Comparison of ENCODE assay signal across 24 cellular contexts in the genomic region with DNA sequence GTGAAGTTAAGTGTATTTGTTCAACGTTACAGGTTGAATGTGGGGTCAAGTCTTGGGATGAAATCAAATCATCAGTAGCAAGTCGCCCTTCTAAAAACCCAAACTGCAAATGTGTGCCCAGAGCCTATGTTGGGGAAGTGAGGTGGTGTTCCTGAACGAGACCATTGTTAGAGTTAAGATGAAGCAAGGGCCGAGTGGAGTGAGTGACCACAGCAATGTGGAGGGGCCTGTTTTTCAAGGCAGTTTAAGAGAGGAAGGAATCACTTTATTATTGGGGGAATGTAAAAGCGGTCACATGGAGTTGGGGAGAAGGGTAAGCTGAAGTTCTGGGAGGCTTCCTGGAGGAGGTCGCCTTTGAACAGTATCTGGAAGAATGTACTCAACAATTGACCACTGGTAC.
A peak's percentile ranks its signal among the peaks of the same experiment; 100 is the strongest.
DNase-seq lines count a peak whose midpoint lies in the region; ATAC-seq, FAIRE-seq and TF ChIP-seq lines count a peak whose summit lies in the region.
"Had no signal": no experiment of that assay in that cellular context is flagged by ENCODE, and none has a peak within 500 bp of the region (broad histone marks: within the 10 kb centered on the region; RNA-seq: fewer than 3 reads in every experiment).

No MANE protein-coding gene starts in this region.

- H3K4ac ChIP-seq in H1 (replicated peaks; ENCODE audit: insufficient read length, low read depth, low read length) (no peak overlapping the region), trophoblast cell (ENCODE audit: low read depth, low read length) (no peak overlapping the region)

- H3K9ac ChIP-seq in H1 (replicated peaks in 1 of 4; ENCODE audit: extremely low read depth in 1 of 4, low read depth in 3 of 4, low read length in 3 of 4) (no peak overlapping the region), trophoblast cell (ENCODE audit: low read length) (no peak overlapping the region)
- H3K9ac ChIP-seq: BLaER1 had no signal

- H2AFZ ChIP-seq in GM23338 (0 out of 2 replicates have a peak overlapping the region, but pooled peaks have one; percentile 66), H1 (ENCODE audit: low read length) (no peak overlapping the region), trophoblast cell (ENCODE audit: insufficient read depth, low read length, poor library complexity) (no peak overlapping the region)

- no peak overlapping the region for H2AK5ac ChIP-seq in H1 (ENCODE audit: low read depth, low read length)
- H2AK5ac ChIP-seq in trophoblast cell (ENCODE audit: low read length), result no peak overlapping the region

- no peaks in the 10 kb centered on the region for H3K36me3 Mint-ChIP-seq in GM23338 (ENCODE audit: low read depth)
- H3K36me3 Mint-ChIP-seq: CD14-positive monocyte; CD4-positive, alpha-beta memory T cell; CD4-positive, CD25-positive, alpha-beta regulatory T cell; CD8-positive, alpha-beta memory T cell had no signal

- H3K4me1 ChIP-seq in BE2C (no peaks in the 10 kb centered on the region), GM23338 (ENCODE audit: insufficient read depth) (peaks cover 24% of the 10 kb centered on the region), H1 (replicated peaks in 1 of 4; ENCODE audit: control insufficient read depth in 3 of 4, insufficient read depth in 4 of 4, low read length in 3 of 4) (peaks cover 9 to 16% (median 14%) of the 10 kb centered on the region in 4 experiments), trophoblast cell (ENCODE audit: control insufficient read depth in 1 of 2, insufficient read depth in 2 of 2, low read length in 2 of 2) (peaks cover 23 to 29% of the 10 kb centered on the region in 2 experiments)
- H3K4me1 ChIP-seq: BLaER1 had no signal

- H3K9me3 Mint-ChIP-seq in GM23338, result peaks cover 5% of the 10 kb centered on the region; the same call in 2 of the 3 replicates

- no peak overlapping the region for H4K8ac ChIP-seq in H1 (ENCODE audit: extremely low read depth, insufficient read depth, low read length)
- H4K8ac ChIP-seq in trophoblast cell (ENCODE audit: low read depth, low read length), result no peak overlapping the region

- no peaks in the 10 kb centered on the region for H3K36me3 ChIP-seq in BE2C
- H3K36me3 ChIP-seq in GM23338 (ENCODE audit: insufficient read depth), result no peaks in the 10 kb centered on the region
- no peaks in the 10 kb centered on the region for H3K36me3 ChIP-seq in H1 (ENCODE audit: control insufficient read depth in 2 of 4, insufficient read depth in 4 of 4, low read length in 3 of 4)
- H3K36me3 ChIP-seq in trophoblast cell (ENCODE audit: control insufficient read depth in 1 of 2, insufficient read depth in 2 of 2, low read length in 2 of 2), result no peaks in the 10 kb centered on the region
- H3K36me3 ChIP-seq: BLaER1 had no signal

- 0 out of 2 replicates have a peak, but pooled peaks cover 22% of the 10 kb centered on the region for H3K9me2 ChIP-seq in GM23338 (ENCODE audit: insufficient read depth)

- H4K91ac ChIP-seq in H1 (replicated peaks; ENCODE audit: insufficient read length, low read length) (no peak overlapping the region), trophoblast cell (ENCODE audit: low read depth, low read length) (peak overlapping the region; percentile 76)

- H2BK20ac ChIP-seq in H1 (ENCODE audit: low read length), result no peak overlapping the region

- H3K56ac ChIP-seq in H1 (replicated peaks; ENCODE audit: insufficient read length, low read depth, low read length), result no peak overlapping the region

- no peak overlapping the region for H3K27ac Mint-ChIP-seq in GM23338
- H3K27ac Mint-ChIP-seq: B cell; CD14-positive monocyte; CD4-positive, alpha-beta memory T cell; CD4-positive, CD25-positive, alpha-beta regulatory T cell; CD8-positive, alpha-beta memory T cell had no signal

- 0 out of 2 replicates have a peak overlapping the region, but pooled peaks have one; percentile 1 for H2BK15ac ChIP-seq in H1 (ENCODE audit: low read length)

- peak; percentile 86 for DNase-seq in BE2C
- DNase-seq in GM23338 (ENCODE audit: low spot score), result no peak
- DNase-seq in H1 (ENCODE audit: low read depth in 1 of 2, low spot score in 2 of 2), result no peak
- DNase-seq in trophoblast cell, result peak; percentile 59 to 70
- no peak for DNase-seq in EL
- DNase-seq in OCI-M1 (lab: John Stamatoyannopoulos, UW), result no peak
- no peak for DNase-seq in midbrain (lab: John Stamatoyannopoulos, UW)
- DNase-seq: AML-193; C1 segment of cervical spinal cord; CD4-positive, alpha-beta memory T cell; CD4-positive, CD25-positive, alpha-beta regulatory T cell; CD8-positive, alpha-beta memory T cell; COR-L47; DMS79 treated with DMSO at 0.1 percent for 48 hours; GDM1 had no signal

- no peak overlapping the region for H3K4me2 ChIP-seq in GM23338
- H3K4me2 ChIP-seq in H1 (ENCODE audit: insufficient read depth in 1 of 2, low read depth in 2 of 2, low read length in 2 of 2), result no peak overlapping the region
- no peak overlapping the region for H3K4me2 ChIP-seq in trophoblast cell (ENCODE audit: low read length)
- H3K4me2 ChIP-seq: A549, BLaER1 had no signal

- no peak overlapping the region for H2BK120ac ChIP-seq in H1 (replicated peaks; ENCODE audit: low read depth, low read length)
- peak overlapping the region; percentile 85 for H2BK120ac ChIP-seq in trophoblast cell (ENCODE audit: insufficient read depth, low read length, poor library complexity)

- peaks cover 26% of the 10 kb centered on the region for H3K27me3 ChIP-seq in BE2C
- no peaks in the 10 kb centered on the region for H3K27me3 ChIP-seq in GM23338 (ENCODE audit: insufficient read depth)
- peaks cover 0 to 4% (median 2%) of the 10 kb centered on the region in 4 experiments; a peak in 1 of 7 replicates for H3K27me3 ChIP-seq in H1 (replicated peaks in 1 of 4; ENCODE audit: control insufficient read depth in 3 of 4, extremely low read depth in 1 of 4, insufficient read depth in 3 of 4, low read length in 3 of 4)
- H3K27me3 ChIP-seq in trophoblast cell (ENCODE audit: insufficient read depth, low read length), result no peaks in the 10 kb centered on the region
- H3K27me3 ChIP-seq: BLaER1 had no signal

- no peak overlapping the region for H3K4me3 Mint-ChIP-seq in GM23338
- H3K4me3 Mint-ChIP-seq: B cell; CD14-positive monocyte; CD4-positive, alpha-beta memory T cell; CD4-positive, CD25-positive, alpha-beta regulatory T cell; CD8-positive, alpha-beta memory T cell had no signal

- TF ChIP-seq EP300 in H1 (IDR thresholded peaks at IDR 0.05; ENCODE audit: borderline replicate concordance in 1 of 2, low read depth in 2 of 2, low read length in 2 of 2), result no peak

- H3K14ac ChIP-seq in H1 (ENCODE audit: insufficient read length), result no peak overlapping the region
- H3K14ac ChIP-seq in trophoblast cell (ENCODE audit: low read length), result no peak overlapping the region

- POLR2A ChIA-PET in H1 (lab: Charles Lee; ENCODE audit: partially characterized antibody), result no interaction called here

- H3K9me3 ChIP-seq in BE2C, result peaks cover 19% of the 10 kb centered on the region
- no peaks in the 10 kb centered on the region for H3K9me3 ChIP-seq in H1 (ENCODE audit: insufficient read depth in 2 of 2, low read depth in 1 of 2, low read length in 1 of 2)
- H3K9me3 ChIP-seq in trophoblast cell (ENCODE audit: insufficient read depth, low read depth, low read length), result peaks cover 3% of the 10 kb centered on the region
- H3K9me3 ChIP-seq: A549, BLaER1 had no signal

- H2BK12ac ChIP-seq in H1 (ENCODE audit: low read depth, low read length), result no peak overlapping the region
- H2BK12ac ChIP-seq in trophoblast cell (ENCODE audit: low read length), result no peak overlapping the region

- TF ChIP-seq POLR2A in H1 (IDR thresholded peaks at IDR 0.05; ENCODE audit: control extremely low read depth in 1 of 2, low read depth in 2 of 2, low read length in 2 of 2), result no peak

- no peak for FAIRE-seq in H1 (lab: Jason Lieb, UNC)
- FAIRE-seq: A549, D721Med, GM12878, GM12892, GM18507 had no signal

- peaks cover 21% of the 10 kb centered on the region for H3K4me1 Mint-ChIP-seq in GM23338
- H3K4me1 Mint-ChIP-seq: B cell had no signal

- H3K18ac ChIP-seq in H1 (ENCODE audit: extremely low read depth, low read length), result no peak overlapping the region
- no peak overlapping the region for H3K18ac ChIP-seq in trophoblast cell (ENCODE audit: low read length)

- WGBS in H1 (ENCODE audit: extremely low coverage in 1 of 2, insufficient coverage in 1 of 2, insufficient read length in 1 of 2, insufficient replicate concordance in 2 of 2, low coverage in 1 of 2, low lambda C conversion rate in 2 of 2, missing lambda C conversion rate in 1 of 2), 2 experiments, result 91% methylated on average over 6 of the region's 6 CpGs; no CpG with 5 or more reads in 1 of the 2 experiments
- no CpG with 5 or more reads among the region's 6 CpGs for WGBS in trophoblast cell (ENCODE audit: extremely low coverage, insufficient coverage, insufficient read length)

- no peak overlapping the region for H4K12ac ChIP-seq in trophoblast cell (ENCODE audit: low read depth, low read length)

- H4K20me1 ChIP-seq in GM23338 (replicated peaks; ENCODE audit: insufficient read depth) (no peaks in the 10 kb centered on the region), H1 (replicated peaks in 1 of 2; ENCODE audit: control insufficient read depth in 1 of 2, insufficient read depth in 2 of 2, low read length in 2 of 2) (no peaks in the 10 kb centered on the region)
- H4K20me1 ChIP-seq: BLaER1 had no signal

- H3K79me1 ChIP-seq in H1 (ENCODE audit: low read depth, low read length) (no peaks in the 10 kb centered on the region), trophoblast cell (ENCODE audit: low read length) (peaks cover 22% of the 10 kb centered on the region)

- H3K4me3 ChIP-seq in BE2C (ENCODE audit: low read depth, low read length) (no peak overlapping the region), GM23338 (no peak overlapping the region), H1 (ENCODE audit: extremely low read depth in 1 of 4, insufficient read depth in 2 of 4, low read depth in 3 of 4, low read length in 4 of 4) (no peak overlapping the region), trophoblast cell (ENCODE audit: low read depth, low read length) (no peak overlapping the region)
- H3K4me3 ChIP-seq: A549, BLaER1, GM12878 had no signal

- no peak for TF ChIP-seq RAD21 in H1 (IDR thresholded peaks at IDR 0.05 in 1 of 2, conservative IDR thresholded peaks at IDR 0.05 in 1 of 2; ENCODE audit: low read depth in 2 of 2, low read length in 2 of 2)

- TF ChIP-seq CTCF in BE2C (IDR thresholded peaks at IDR 0.05; ENCODE audit: low read depth, low read length) (no peak), GM23338 (conservative IDR thresholded peaks at IDR 0.05; ENCODE audit: low read depth in 2 of 2) (no peak), H1 (IDR thresholded peaks at IDR 0.05; ENCODE audit: control extremely low read depth in 1 of 3, insufficient read depth in 1 of 3, low read depth in 1 of 3, low read length in 3 of 3) (no peak)

- H3K27me3 Mint-ChIP-seq in GM23338 (ENCODE audit: insufficient read depth, low read depth, poor library complexity), result peaks cover 8% of the 10 kb centered on the region

- H3F3A ChIP-seq in GM23338 (replicated peaks; ENCODE audit: low read depth), result peaks cover 14% of the 10 kb centered on the region

- no peak overlapping the region for H4K5ac ChIP-seq in H1 (ENCODE audit: insufficient read length, low read depth, low read length)

- CTCF ChIA-PET in H1 (lab: Charles Lee; ENCODE audit: partially characterized antibody), result no interaction called here

- no peaks in the 10 kb centered on the region; the same call in 1 of the 2 replicates for H3K23me2 ChIP-seq in H1 (ENCODE audit: low read depth, low read length)

- no peaks in the 10 kb centered on the region for H3K79me2 ChIP-seq in GM23338 (replicated peaks; ENCODE audit: insufficient read depth)
- H3K79me2 ChIP-seq in H1 (ENCODE audit: control insufficient read depth in 1 of 2, insufficient read depth in 2 of 2, low read length in 2 of 2), result no peaks in the 10 kb centered on the region
- peaks cover 1% of the 10 kb centered on the region for H3K79me2 ChIP-seq in trophoblast cell (ENCODE audit: control insufficient read depth, insufficient read depth, low read length, poor library complexity)

- H2BK5ac ChIP-seq in H1 (ENCODE audit: low read depth, low read length), result no peak overlapping the region
- H2BK5ac ChIP-seq in trophoblast cell (ENCODE audit: low read depth, low read length, poor library complexity), result no peak overlapping the region

- H3K23ac ChIP-seq in H1 (ENCODE audit: insufficient read length) (no peak overlapping the region), trophoblast cell (ENCODE audit: low read length) (no peak overlapping the region)

- H3K27ac ChIP-seq in GM23338 (ENCODE audit: low read depth), result no peak overlapping the region
- no peak overlapping the region for H3K27ac ChIP-seq in H1 (ENCODE audit: low read depth, low read length)
- no peak overlapping the region for H3K27ac ChIP-seq in trophoblast cell (ENCODE audit: low read depth, low read length)
- H3K27ac ChIP-seq: 22Rv1, A549, BLaER1 had no signal

- no peak for ATAC-seq in GM23338
- ATAC-seq: A549, GM12878 had no signal

Comparison
In these comparisons a context has a peak if more than half of its experiments do, and no peak if none do; other contexts are left out.
1. DNase-seq: peak in BE2C (single experiment) and trophoblast cell (2 of 2); none in GM23338 (single experiment), H1 (0 of 2), EL (single experiment), OCI-M1 (single experiment) and midbrain (single experiment).